ENCODE assay signal across 1 cellular context in the genomic region with DNA sequence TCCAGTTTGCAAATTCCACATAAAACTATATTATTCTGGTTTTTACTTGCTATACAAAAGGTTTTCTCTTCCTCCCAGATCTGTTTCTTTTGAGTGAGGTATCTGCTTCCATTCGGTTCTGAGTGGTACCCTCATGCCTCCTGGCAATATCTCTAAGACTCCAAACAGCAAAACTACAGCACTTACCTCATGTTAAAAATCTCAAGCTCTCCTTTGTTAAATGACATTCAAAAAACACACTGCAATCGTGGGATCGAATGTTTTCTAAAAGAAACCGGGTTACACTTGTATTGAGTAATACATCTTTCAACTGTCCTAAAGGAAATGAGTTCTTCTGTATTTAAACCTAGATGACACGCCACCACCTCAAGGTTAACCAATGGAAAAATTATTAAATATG.
TF ChIP-seq lines count a peak whose summit lies in the region.

No MANE protein-coding gene starts in this region.

TF ChIP-seq in endothelial cell of umbilical vein, 7 proteins besides CTCF, POLR2A, EP300 and RAD21:
- no peak for TF ChIP-seq FOS (IDR thresholded peaks at IDR 0.05; ENCODE audit: borderline replicate concordance, insufficient read depth, low read length)
- no peak for TF ChIP-seq GATA2 (IDR thresholded peaks at IDR 0.05; ENCODE audit: insufficient read depth, insufficient read length, low read depth, low read length)
- TF ChIP-seq JUN (IDR thresholded peaks at IDR 0.05; ENCODE audit: borderline replicate concordance, insufficient read depth, insufficient read length, low read depth), result no peak
- TF ChIP-seq, protein P1, sequence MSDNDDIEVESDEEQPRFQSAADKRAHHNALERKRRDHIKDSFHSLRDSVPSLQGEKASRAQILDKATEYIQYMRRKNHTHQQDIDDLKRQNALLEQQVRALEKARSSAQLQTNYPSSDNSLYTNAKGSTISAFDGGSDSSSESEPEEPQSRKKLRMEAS (IDR thresholded peaks at IDR 0.05; ENCODE audit: insufficient read depth, insufficient read length), result no peak
- TF ChIP-seq MYC (IDR thresholded peaks at IDR 0.05; ENCODE audit: low read depth, low read length), result no peak
- no peak for TF ChIP-seq EZH2 (IDR thresholded peaks at IDR 0.05; ENCODE audit: borderline replicate concordance, low read depth, low read length, severe bottlenecking)
- TF ChIP-seq POLR2AphosphoS5 (IDR thresholded peaks at IDR 0.05; ENCODE audit: insufficient read depth, low read depth, low read length), result no peak
